In the genomic region with DNA sequence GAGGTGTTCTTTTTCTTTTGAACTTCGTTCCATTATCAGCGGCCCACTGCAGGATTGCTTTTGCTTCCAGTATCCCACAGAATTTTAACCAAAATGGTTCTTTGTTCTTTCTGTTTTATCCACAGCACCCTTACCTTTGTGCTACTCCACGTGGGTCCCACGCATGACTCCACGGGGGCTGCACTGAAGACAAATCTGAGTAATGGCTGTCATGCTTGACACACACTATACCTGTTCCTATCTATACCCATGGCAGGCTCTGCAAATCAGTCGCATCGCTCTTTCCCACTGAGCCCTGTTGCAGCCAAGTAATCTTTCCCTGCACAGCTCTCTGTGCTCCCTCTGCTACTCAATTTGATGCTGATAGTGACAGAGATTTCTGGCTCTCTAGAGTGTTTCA, we compare ENCODE assay signal across 22 cellular contexts.
"Had no signal": no experiment of that assay in that cellular context is flagged by ENCODE, and none has a peak within 500 bp of the region (broad histone marks: within the 10 kb centered on the region; RNA-seq: fewer than 3 reads in every experiment).

No MANE protein-coding gene starts in this region.

- ATAC-seq: effector memory CD8-positive, alpha-beta T cell; esophagus mucosa; foreskin keratinocyte; gastrocnemius medialis; gastroesophageal sphincter; heart left ventricle; heart right ventricle had no signal

- DNase-seq: colonic mucosa; cortex of kidney; dermis blood vessel endothelial cell; dorsolateral prefrontal cortex; effector CD4-positive, alpha-beta T cell; effector CD8-positive, alpha-beta T cell; effector memory CD4-positive, alpha-beta T cell; effector memory CD8-positive, alpha-beta T cell; endodermal cell; esophagus squamous epithelium; foreskin fibroblast; foreskin keratinocyte; foreskin melanocyte; gastrocnemius medialis; glutamatergic neuron; heart left ventricle; heart right ventricle had no signal

- H3K27ac ChIP-seq: colonic mucosa, coronary artery, dorsolateral prefrontal cortex, epithelial cell of prostate, esophagus muscularis mucosa, esophagus squamous epithelium, foreskin keratinocyte, gastrocnemius medialis, gastroesophageal sphincter, heart left ventricle, heart right ventricle had no signal
